Comparison of ENCODE assay signal across 11 cellular contexts in genomic region chr20:52047811-52048302, GRCh38.
DNase-seq lines count a peak whose midpoint lies in the region; ATAC-seq and TF ChIP-seq lines count a peak whose summit lies in the region.
"Had no signal": no experiment of that assay in that cellular context is flagged by ENCODE, and none has a peak within 500 bp of the region (broad histone marks: within the 10 kb centered on the region; RNA-seq: fewer than 3 reads in every experiment).

No MANE protein-coding gene starts in this region.

- peak overlapping the region; percentile 70 for H3K9ac ChIP-seq in H9 (ENCODE audit: extremely low read depth, insufficient read length, low read length)

- H3K4ac ChIP-seq in H9 (ENCODE audit: low read depth, low read length): no peak overlapping the region; the same call in 1 of the 2 replicates

- H3K36me3 ChIP-seq in adrenal gland (replicated peaks in 1 of 2): no peaks in the 10 kb centered on the region
- H3K36me3 ChIP-seq: colonic mucosa had no signal

- no peak for TF ChIP-seq CTCF in H9 (conservative IDR thresholded peaks at IDR 0.05)
- TF ChIP-seq CTCF in adrenal gland (IDR thresholded peaks at IDR 0.05): no peak

- H3K4me1 ChIP-seq in H9 (ENCODE audit: insufficient read depth, low read length): no peaks in the 10 kb centered on the region; the same call in 1 of the 2 replicates
- H3K4me1 ChIP-seq in adrenal gland (replicated peaks in 1 of 2): no peaks in the 10 kb centered on the region
- H3K4me1 ChIP-seq: colonic mucosa had no signal

- no peak overlapping the region for H4K5ac ChIP-seq in H9 (ENCODE audit: insufficient read length, low read depth, low read length)

- H3K79me1 ChIP-seq in H9 (ENCODE audit: insufficient read depth, low read depth, low read length, poor library complexity, severe bottlenecking): no peaks in the 10 kb centered on the region

- no peak overlapping the region for H2AK5ac ChIP-seq in H9 (ENCODE audit: insufficient read length, low read length)

- WGBS in H9 (ENCODE audit: extremely low coverage, insufficient read length, low lambda C conversion rate): no CpG with 5 or more reads among the region's 14 CpGs
- WGBS in adrenal gland, 4 donors: 27 to 34% (median 32%) methylated on average over 14 of the region's 14 CpGs

- no peak overlapping the region; the same call in 1 of the 2 replicates for H3K14ac ChIP-seq in H9 (ENCODE audit: insufficient read depth, low read length)

- H3K56ac ChIP-seq in H9 (ENCODE audit: insufficient read length, low read depth, low read length): no peak overlapping the region

- no peak overlapping the region for H2BK15ac ChIP-seq in H9 (ENCODE audit: low read depth, low read length)

- H2BK20ac ChIP-seq in H9 (ENCODE audit: low read depth, low read length, poor library complexity, severe bottlenecking): no peak overlapping the region

- H3K79me2 ChIP-seq in H9 (ENCODE audit: insufficient read depth, low read length): no peaks in the 10 kb centered on the region

- intact Hi-C loops in activated CD4-positive, alpha-beta T cell treated with anti-CD3 and anti-CD28 coated beads, Interleukin-2, amount 10 ng/mL, durations not matched to agents 24 days and 14 days (cut with micrococcal nuclease): loop anchor here (1.0 to 10.0 kb wide), 5 partner anchors 17 to 986 kb away; partner anchors contain the start of gene NFATC2
- intact Hi-C loops in adrenal gland (cut with DNase I): no loop called here

- peak; percentile 39 for DNase-seq in H9
- peak; percentile 81 for DNase-seq in activated CD4-positive, alpha-beta T cell treated with anti-CD3 and anti-CD28 coated beads, Interleukin-2, amount 10 ng/mL, durations not matched to agents 24 days and 14 days
- DNase-seq in effector memory CD8-positive, alpha-beta T cell: peak; percentile 15 to 29 (median 21)
- peak; percentile 32 to 44 for DNase-seq in stimulated activated CD4-positive, alpha-beta T cell treated with anti-CD3 and anti-CD28 coated beads, Interleukin-2, amount 100 ng/mL, for 24 hours
- no peak for DNase-seq in 8988T
- DNase-seq in adrenal gland: no peak
- DNase-seq: colonic mucosa, NCI-H1048 had no signal

- H3K27ac Mint-ChIP-seq in H9: peak overlapping the region; percentile 95 to 99 (median 98)
- peak overlapping the region; percentile 85 for H3K27ac Mint-ChIP-seq in activated CD4-positive, alpha-beta T cell treated with anti-CD3 and anti-CD28 coated beads, Interleukin-2, amount 10 ng/mL, durations not matched to agents 24 days and 14 days
- H3K27ac Mint-ChIP-seq in effector memory CD8-positive, alpha-beta T cell: peak overlapping the region; percentile 23 to 56

- no peaks in the 10 kb centered on the region for H3K9me3 Mint-ChIP-seq in H9
- H3K9me3 Mint-ChIP-seq in activated CD4-positive, alpha-beta T cell treated with anti-CD3 and anti-CD28 coated beads, Interleukin-2, amount 10 ng/mL, durations not matched to agents 24 days and 14 days: peaks cover 4% of the 10 kb centered on the region
- no peaks in the 10 kb centered on the region for H3K9me3 Mint-ChIP-seq in effector memory CD8-positive, alpha-beta T cell

- no peak overlapping the region for H2BK12ac ChIP-seq in H9 (ENCODE audit: insufficient read length, low read depth, low read length)

- no peaks in the 10 kb centered on the region for H4K20me1 ChIP-seq in H9 (ENCODE audit: control insufficient read depth, insufficient read depth, insufficient read length)

- no peak overlapping the region for H2AFZ ChIP-seq in H9 (ENCODE audit: low read length)

- peak overlapping the region; percentile 78 for H2BK5ac ChIP-seq in H9 (ENCODE audit: insufficient read length, low read length)

- H3K9me3 ChIP-seq in H9 (ENCODE audit: control insufficient read depth, low read depth, low read length) (no peaks in the 10 kb centered on the region), adrenal gland (replicated peaks in 1 of 3) (no peaks in the 10 kb centered on the region)
- H3K9me3 ChIP-seq: colonic mucosa had no signal

- no peaks in the 10 kb centered on the region for H3K27me3 Mint-ChIP-seq in H9 (ENCODE audit: low read depth)
- peaks cover 4% of the 10 kb centered on the region for H3K27me3 Mint-ChIP-seq in activated CD4-positive, alpha-beta T cell treated with anti-CD3 and anti-CD28 coated beads, Interleukin-2, amount 10 ng/mL, durations not matched to agents 24 days and 14 days
- H3K27me3 Mint-ChIP-seq in effector memory CD8-positive, alpha-beta T cell: no peaks in the 10 kb centered on the region

- H4K91ac ChIP-seq in H9 (ENCODE audit: insufficient read length, low read depth, low read length): no peak overlapping the region

- peak; percentile 87 for ATAC-seq in effector memory CD8-positive, alpha-beta T cell (replicated peaks)
- ATAC-seq in HG02623 (IDR thresholded peaks at IDR 0.05; ENCODE audit: unreplicated experiment): no peak
- ATAC-seq in GM21390 (IDR thresholded peaks at IDR 0.05; ENCODE audit: unreplicated experiment): no peak

- TF ChIP-seq POLR2A in adrenal gland (IDR thresholded peaks at IDR 0.05): no peak

- no peaks in the 10 kb centered on the region for H3K36me3 Mint-ChIP-seq in H9 (ENCODE audit: insufficient read depth in 1 of 3, low read depth in 3 of 3)
- H3K36me3 Mint-ChIP-seq in activated CD4-positive, alpha-beta T cell treated with anti-CD3 and anti-CD28 coated beads, Interleukin-2, amount 10 ng/mL, durations not matched to agents 24 days and 14 days (ENCODE audit: low read depth): no peaks in the 10 kb centered on the region
- H3K36me3 Mint-ChIP-seq in effector memory CD8-positive, alpha-beta T cell (ENCODE audit: insufficient read depth): no peaks in the 10 kb centered on the region

- no peak overlapping the region for H4K8ac ChIP-seq in H9 (replicated peaks; ENCODE audit: insufficient read length, low read depth, low read length)

- H3K4me1 Mint-ChIP-seq in H9: peaks cover 38 to 45% of the 10 kb centered on the region in 2 experiments
- H3K4me1 Mint-ChIP-seq in activated CD4-positive, alpha-beta T cell treated with anti-CD3 and anti-CD28 coated beads, Interleukin-2, amount 10 ng/mL, durations not matched to agents 24 days and 14 days: peaks cover 30% of the 10 kb centered on the region
- H3K4me1 Mint-ChIP-seq in effector memory CD8-positive, alpha-beta T cell (ENCODE audit: low read depth in 2 of 2): peaks cover 4 to 13% of the 10 kb centered on the region in 2 donors

- H3K4me3 Mint-ChIP-seq in H9: peak overlapping the region; percentile 42 to 75
- peak overlapping the region; percentile 63 for H3K4me3 Mint-ChIP-seq in activated CD4-positive, alpha-beta T cell treated with anti-CD3 and anti-CD28 coated beads, Interleukin-2, amount 10 ng/mL, durations not matched to agents 24 days and 14 days
- peak overlapping the region in 1 of 2 donors; percentile 58 for H3K4me3 Mint-ChIP-seq in effector memory CD8-positive, alpha-beta T cell

- no peak overlapping the region for H2BK120ac ChIP-seq in H9 (ENCODE audit: low read depth, low read length, poor library complexity, severe bottlenecking)

- H3K23me2 ChIP-seq in H9 (ENCODE audit: insufficient read length, low read depth, low read length, poor library complexity, severe bottlenecking): peaks cover 7% of the 10 kb centered on the region

- H3K4me2 ChIP-seq in H9 (ENCODE audit: insufficient read depth, insufficient read length, low read length): peak overlapping the region; percentile 87

- H3K4me3 ChIP-seq in adrenal gland: no peak overlapping the region
- H3K4me3 ChIP-seq: colonic mucosa, SK-N-MC had no signal

- H3K23ac ChIP-seq in H9 (ENCODE audit: insufficient read length, low read depth, low read length): no peak overlapping the region

- peak overlapping the region; percentile 92 for H3K18ac ChIP-seq in H9 (ENCODE audit: insufficient read length, low read depth, low read length)

- H3K27ac ChIP-seq in H9 (ENCODE audit: insufficient read length, low read depth, low read length) (peak overlapping the region; percentile 83), adrenal gland (no peak overlapping the region)
- H3K27ac ChIP-seq: colonic mucosa had no signal

- peak overlapping the region; percentile 92 for H3T11ph ChIP-seq in H9 (ENCODE audit: low read length)

- H3K27me3 ChIP-seq in H9 (ENCODE audit: insufficient read depth, low read length) (no peaks in the 10 kb centered on the region), adrenal gland (no peaks in the 10 kb centered on the region)
- H3K27me3 ChIP-seq: colonic mucosa had no signal

Comparison
In these comparisons a context has a peak if more than half of its experiments do, and no peak if none do; other contexts are left out.
1. DNase-seq: peak in H9 (single experiment), activated CD4-positive, alpha-beta T cell treated with anti-CD3 and anti-CD28 coated beads, Interleukin-2, amount 10 ng/mL, durations not matched to agents 24 days and 14 days (single experiment), effector memory CD8-positive, alpha-beta T cell (3 of 3) and stimulated activated CD4-positive, alpha-beta T cell treated with anti-CD3 and anti-CD28 coated beads, Interleukin-2, amount 100 ng/mL, for 24 hours (2 of 2); none in 8988T (single experiment) and adrenal gland (0 of 7).
2. H3K27ac Mint-ChIP-seq: peak in every context shown above with its lines; median percentile 98 in H9; 85 in activated CD4-positive, alpha-beta T cell treated with anti-CD3 and anti-CD28 coated beads, Interleukin-2, amount 10 ng/mL, durations not matched to agents 24 days and 14 days; 40 in effector memory CD8-positive, alpha-beta T cell.